Comparison of ENCODE assay signal across 26 cellular contexts in genomic region chr16:53915452-53916160, GRCh38.
A peak's percentile ranks its signal among the peaks of the same experiment; 100 is the strongest.
DNase-seq lines count a peak whose midpoint lies in the region; ATAC-seq and TF ChIP-seq lines count a peak whose summit lies in the region.
"Had no signal": no experiment of that assay in that cellular context is flagged by ENCODE, and none has a peak within 500 bp of the region (broad histone marks: within the 10 kb centered on the region; RNA-seq: fewer than 3 reads in every experiment).

No MANE protein-coding gene starts in this region.

- no peak for TF ChIP-seq POLR2A in adrenal gland (IDR thresholded peaks at IDR 0.05)

- no peak overlapping the region for H2BK120ac ChIP-seq in neuronal stem cell (ENCODE audit: low read depth, low read length)

- intact Hi-C loops in adrenal gland (cut with DNase I), result no loop called here
- intact Hi-C loops in left ventricle myocardium superior (cut with micrococcal nuclease), result no loop called here

- no peak overlapping the region for H2BK12ac ChIP-seq in neuronal stem cell (ENCODE audit: low read length)

- H3K23ac ChIP-seq in neuronal stem cell (ENCODE audit: low read depth, low read length, poor library complexity), result no peak overlapping the region

- DNase-seq in H7, result peak; percentile 13
- peak in 5 of 7 donors; percentile 23 to 58 (median 35) for DNase-seq in adrenal gland
- no peak for DNase-seq in left ventricle myocardium superior
- DNase-seq in neuronal stem cell (ENCODE audit: low spot score), result peak; percentile 63
- DNase-seq in T-helper 1 cell, result no peak
- DNase-seq: activated CD4-positive, alpha-beta memory T cell treated with anti-CD3 and anti-CD28 coated beads, Interleukin-2, amount 10 ng/mL, durations not matched to agents 7 days and 5 days; activated CD8-positive, alpha-beta memory T cell treated with anti-CD3 and anti-CD28 coated beads, Interleukin-2, amount 50 U/mL, for 4 hours; activated naive CD4-positive, alpha-beta T cell treated with anti-CD3 and anti-CD28 coated beads, Interleukin-2, amount 50 U/mL, for 16 hours; anterior cingulate cortex; dermis blood vessel endothelial cell; heart right ventricle; Karpas-422; mammary epithelial cell; MV-4-11; NCI-H1436; NCI-H345; PC-9; posterior cingulate gyrus; stimulated activated CD4-positive, alpha-beta T cell treated with anti-CD3 and anti-CD28 coated beads, Interleukin-12 subunit alpha, Interleukin-12 subunit beta, amount 100 ng/mL, for 4 hours; stimulated activated CD4-positive, alpha-beta T cell treated with anti-CD3 and anti-CD28 coated beads, Interleukin-4, amount 100 ng/mL, for 1 hour; transverse colon had no signal

- 66 to 85% (median 79%) methylated on average over 5 of the region's 5 CpGs for WGBS in adrenal gland, 4 donors
- WGBS in neuronal stem cell (ENCODE audit: extremely low coverage in 2 of 2, insufficient read length in 2 of 2, insufficient replicate concordance in 1 of 2), 2 donors, result no CpG with 5 or more reads among the region's 5 CpGs

- H3K27me3 ChIP-seq in H7 (ENCODE audit: control insufficient read depth, insufficient read depth, low read length), result no peaks in the 10 kb centered on the region
- H3K27me3 ChIP-seq in adrenal gland, result no peaks in the 10 kb centered on the region
- H3K27me3 ChIP-seq in neuronal stem cell (ENCODE audit: control insufficient read depth in 3 of 3, insufficient read depth in 3 of 3, low read depth in 1 of 3, low read length in 3 of 3), result peaks cover 0 to 16% (median 2%) of the 10 kb centered on the region in 3 experiments
- H3K27me3 ChIP-seq: BLaER1, heart right ventricle, transverse colon had no signal

- no peak overlapping the region for H3K9ac ChIP-seq in neuronal stem cell (ENCODE audit: low read depth, low read length, poor library complexity)
- H3K9ac ChIP-seq: BLaER1 had no signal

- no peaks in the 10 kb centered on the region for H3K9me3 ChIP-seq in adrenal gland (replicated peaks in 1 of 3)
- H3K9me3 ChIP-seq in neuronal stem cell (replicated peaks in 1 of 2; ENCODE audit: control insufficient read depth in 2 of 2, insufficient read depth in 1 of 2, low read depth in 1 of 2, low read length in 2 of 2), result no peaks in the 10 kb centered on the region
- H3K9me3 ChIP-seq: BLaER1, heart right ventricle, transverse colon had no signal

- H3K4me3 ChIP-seq in H7 (ENCODE audit: insufficient read depth, low read depth, low read length) (no peak overlapping the region), adrenal gland (no peak overlapping the region), neuronal stem cell (ENCODE audit: low read length in 2 of 2) (no peak overlapping the region)
- H3K4me3 ChIP-seq: BLaER1, heart right ventricle, PC-9, transverse colon had no signal

- no peak overlapping the region for H3K14ac ChIP-seq in neuronal stem cell (ENCODE audit: low read length)

- H4K8ac ChIP-seq in neuronal stem cell (ENCODE audit: low read depth, low read length), result no peak overlapping the region

- peak overlapping the region; percentile 19 for H3K4me2 ChIP-seq in neuronal stem cell (ENCODE audit: insufficient read depth, low read length, poor library complexity, severe bottlenecking)
- H3K4me2 ChIP-seq: PC-9 had no signal

- H2AFZ ChIP-seq in neuronal stem cell (ENCODE audit: low read length), result no peak overlapping the region
- H2AFZ ChIP-seq: PC-9 had no signal

- no peak overlapping the region for H2BK15ac ChIP-seq in neuronal stem cell (ENCODE audit: low read length)

- H4K91ac ChIP-seq in neuronal stem cell (ENCODE audit: low read depth, low read length, poor library complexity), result no peak overlapping the region

- no peak overlapping the region for H3K4ac ChIP-seq in neuronal stem cell (ENCODE audit: low read length)

- ATAC-seq in left ventricle myocardium superior (peak; percentile 24), GM19395 (IDR thresholded peaks at IDR 0.05; ENCODE audit: unreplicated experiment) (no peak), HG03025 (IDR thresholded peaks at IDR 0.05; ENCODE audit: low FRiP score, unreplicated experiment) (no peak)
- ATAC-seq: HepG2, sciatic nerve had no signal

- no peaks in the 10 kb centered on the region for H3K79me1 ChIP-seq in neuronal stem cell (ENCODE audit: low read depth, low read length)

- no peak for TF ChIP-seq CTCF in adrenal gland (IDR thresholded peaks at IDR 0.05)

- H3K4me1 ChIP-seq in adrenal gland (replicated peaks in 1 of 2), result peaks cover 22 to 38% of the 10 kb centered on the region in 2 donors
- H3K4me1 ChIP-seq in neuronal stem cell (ENCODE audit: control insufficient read depth in 2 of 2, insufficient read depth in 1 of 2, low read depth in 1 of 2, low read length in 2 of 2), result peaks cover 12 to 51% of the 10 kb centered on the region in 2 donors

- no peak overlapping the region for H2AK5ac ChIP-seq in neuronal stem cell (ENCODE audit: low read depth, low read length)

- H3K36me3 ChIP-seq in H7 (replicated peaks; ENCODE audit: control insufficient read depth, insufficient read depth, low read length), result no peaks in the 10 kb centered on the region
- no peaks in the 10 kb centered on the region for H3K36me3 ChIP-seq in adrenal gland (replicated peaks in 1 of 2)
- H3K36me3 ChIP-seq in neuronal stem cell (replicated peaks in 1 of 2; ENCODE audit: control insufficient read depth in 2 of 2, insufficient read depth in 2 of 2, low read length in 2 of 2), result no peaks in the 10 kb centered on the region
- H3K36me3 ChIP-seq: BLaER1, heart right ventricle, transverse colon had no signal

- H2BK5ac ChIP-seq in neuronal stem cell (ENCODE audit: low read length), result no peak overlapping the region

- H3K27ac ChIP-seq in adrenal gland (no peak overlapping the region), neuronal stem cell (replicated peaks; ENCODE audit: low read length) (no peak overlapping the region)
- H3K27ac ChIP-seq: BLaER1, PC-9, transverse colon had no signal

- no peak overlapping the region for H3K18ac ChIP-seq in neuronal stem cell (ENCODE audit: low read length)

Comparison
In these comparisons a context has a peak if more than half of its experiments do, and no peak if none do; other contexts are left out.
1. DNase-seq: peak in H7 (single experiment), adrenal gland (5 of 7) and neuronal stem cell (single experiment); none in left ventricle myocardium superior (single experiment) and T-helper 1 cell (0 of 5).